19 cellular contexts compared by ENCODE assay signal in the genomic region with DNA sequence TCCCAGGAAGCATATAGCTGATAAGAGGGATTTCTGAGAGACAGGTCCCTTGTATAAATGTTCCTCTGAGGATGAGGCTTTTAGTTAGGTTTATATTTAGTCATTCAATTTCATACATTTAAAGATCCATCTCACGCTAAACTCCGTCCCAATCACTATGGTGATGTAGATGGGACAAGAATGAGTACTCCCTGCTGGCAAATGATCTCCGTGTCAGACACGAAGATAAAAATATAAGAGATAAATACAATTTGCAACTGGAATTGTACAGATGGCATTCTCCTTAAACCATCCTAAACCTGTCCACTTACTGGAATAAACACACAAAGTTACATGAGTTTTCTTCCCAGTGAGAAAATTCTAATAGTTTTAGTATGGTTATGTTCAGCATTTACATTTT.
"Had no signal": no experiment of that assay in that cellular context is flagged by ENCODE, and none has a peak within 500 bp of the region (broad histone marks: within the 10 kb centered on the region; RNA-seq: fewer than 3 reads in every experiment).

No MANE protein-coding gene starts in this region.

- H3K4me1 Mint-ChIP-seq: naive B cell, nephron had no signal

- H3K27ac Mint-ChIP-seq: naive B cell, nephron had no signal

- ATAC-seq: heart right ventricle, sciatic nerve had no signal

- H3K27ac ChIP-seq: colonic mucosa, heart right ventricle, neutrophil, stomach, thoracic aorta, transverse colon had no signal

- DNase-seq: colonic mucosa; dermis blood vessel endothelial cell; erythroblast; heart right ventricle; hypothalamus; kidney glomerular epithelial cell; mesendoderm; naive B cell; posterior cingulate gyrus; stimulated activated CD4-positive, alpha-beta T cell treated with anti-CD3 and anti-CD28 coated beads, Interleukin-2, amount 100 ng/mL, for 24 hours; stimulated activated CD4-positive, alpha-beta T cell treated with anti-CD3 and anti-CD28 coated beads, Interleukin-4, amount 100 ng/mL, for 4 hours; stimulated activated naive CD4-positive, alpha-beta T cell; stomach; substantia nigra; transverse colon had no signal

- H3K9me3 Mint-ChIP-seq: nephron had no signal

- H3K4me3 ChIP-seq: colonic mucosa, heart right ventricle, stomach, thoracic aorta, transverse colon had no signal

- H3K4me3 Mint-ChIP-seq: naive B cell, nephron had no signal

- H3K27me3 ChIP-seq: colonic mucosa, heart right ventricle, stomach, transverse colon had no signal

- H3K9me3 ChIP-seq: colonic mucosa, heart right ventricle, neutrophil, stomach, thoracic aorta, transverse colon had no signal

- H3K36me3 ChIP-seq: colonic mucosa, heart right ventricle, neutrophil, stomach, thoracic aorta, transverse colon had no signal

- H3K4me1 ChIP-seq: colonic mucosa, heart right ventricle, stomach, transverse colon had no signal
